10 cellular contexts compared by ENCODE assay signal in the genomic region with DNA sequence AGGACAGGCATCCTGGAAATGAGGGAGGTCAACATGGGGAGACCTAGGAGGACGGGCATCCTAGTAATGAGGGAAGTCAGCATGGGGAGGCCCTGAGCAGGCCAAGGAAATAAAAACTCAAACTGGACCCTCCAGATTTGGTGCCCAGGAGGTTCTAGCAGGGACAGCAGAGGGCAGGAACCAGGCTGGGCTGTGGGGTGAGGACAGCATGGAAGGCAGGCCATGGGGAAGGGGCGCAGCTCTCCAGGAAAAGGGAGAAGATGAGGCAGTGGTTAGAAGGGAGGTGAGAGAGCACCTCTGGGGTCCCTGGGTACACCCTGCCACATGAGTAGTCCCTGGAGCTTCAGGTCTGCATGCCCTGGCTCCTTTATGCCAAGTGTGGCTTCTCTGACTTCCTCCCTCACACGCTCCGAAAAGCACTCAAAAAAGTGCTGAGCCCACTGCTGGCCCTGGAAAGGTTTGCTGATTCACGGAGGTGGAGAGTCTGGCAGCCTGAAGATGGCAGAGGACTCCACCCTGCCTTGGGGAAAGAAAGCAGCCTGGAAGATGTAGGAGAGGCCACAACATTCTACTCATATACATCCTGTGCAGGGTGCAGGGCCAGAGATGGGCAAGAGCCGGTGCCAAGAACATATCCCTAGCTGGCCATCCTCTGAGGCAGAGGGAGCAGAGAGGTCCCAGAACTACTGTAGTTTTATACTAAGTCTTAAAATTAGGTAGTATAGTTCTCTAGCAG.
A peak's percentile ranks its signal among the peaks of the same experiment; 100 is the strongest.
DNase-seq lines count a peak whose midpoint lies in the region; ATAC-seq, FAIRE-seq and TF ChIP-seq lines count a peak whose summit lies in the region.
"Had no signal": no experiment of that assay in that cellular context is flagged by ENCODE, and none has a peak within 500 bp of the region (broad histone marks: within the 10 kb centered on the region; RNA-seq: fewer than 3 reads in every experiment).

No MANE protein-coding gene starts in this region.

- POLR2A ChIA-PET in GM10248 (lab: Yijun Ruan, JAX), result no interaction called here

- peak overlapping the region; percentile 36 for H2AFZ ChIP-seq in smooth muscle cell (ENCODE audit: low read depth)

- 44 to 53% methylated on average over 3 to 6 of the region's 6 CpGs for WGBS in body of pancreas, 2 donors
- WGBS in heart left ventricle, 4 donors, result 64 to 74% (median 72%) methylated on average over 6 of the region's 6 CpGs
- WGBS in smooth muscle cell (ENCODE audit: low lambda C conversion rate), result 85% methylated on average over 6 of the region's 6 CpGs

- CTCF ChIA-PET in GM10248 (lab: Yijun Ruan, JAX), result interaction anchor here (1.0 to 1.3 kb wide), 2 partner anchors 106 to 198 kb away, joined by 3 read pairs; no protein-coding TSS in a partner anchor

- no peaks in the 10 kb centered on the region for H3K27me3 ChIP-seq in body of pancreas
- H3K27me3 ChIP-seq in heart left ventricle, result no peaks in the 10 kb centered on the region
- no peaks in the 10 kb centered on the region for H3K27me3 ChIP-seq in smooth muscle cell (ENCODE audit: low read depth)
- H3K27me3 ChIP-seq: ovary had no signal

- DNase-seq in H54 (ENCODE audit: insufficient read length, low spot score) (no peak), body of pancreas (peak; percentile 48 to 66 (median 56)), heart left ventricle (no peak), smooth muscle cell (lab: John Stamatoyannopoulos, UW; ENCODE audit: unreplicated experiment) (no peak), GM10248 (ENCODE audit: extremely low spot score) (no peak), NCI-H748 (lab: John Stamatoyannopoulos, UW; ENCODE audit: unreplicated experiment) (no peak), cortex of kidney (lab: John Stamatoyannopoulos, UW) (no peak)
- no peak for DNase-seq in stimulated activated CD4-positive, alpha-beta T cell treated with anti-CD3 and anti-CD28 coated beads, Interleukin-2, amount 100 ng/mL, for 48 hours
- DNase-seq: NCI-H526 had no signal

- no peak overlapping the region for H3K9ac ChIP-seq in smooth muscle cell (ENCODE audit: low read depth)

- no peak overlapping the region for H3K4me2 ChIP-seq in smooth muscle cell

- no peaks in the 10 kb centered on the region for H4K20me1 ChIP-seq in smooth muscle cell (ENCODE audit: low read depth)

- TF ChIP-seq POLR2A in H54 (IDR thresholded peaks at IDR 0.05; ENCODE audit: low read depth, low read length) (0 out of 2 replicates have a peak, but pooled peaks have one; percentile 2), body of pancreas (IDR thresholded peaks at IDR 0.05) (no peak), heart left ventricle (IDR thresholded peaks at IDR 0.05) (no peak)

- intact Hi-C loops in body of pancreas (cut with DNase I) (no loop called here), heart left ventricle (cut with DNase I) (no loop called here)

- FAIRE-seq in H54 (lab: Jason Lieb, UNC), result no peak

- H3K36me3 ChIP-seq in body of pancreas (replicated peaks in 1 of 2; ENCODE audit: insufficient read depth in 1 of 2, low read depth in 2 of 2) (no peaks in the 10 kb centered on the region), heart left ventricle (no peaks in the 10 kb centered on the region), smooth muscle cell (ENCODE audit: low read depth) (no peaks in the 10 kb centered on the region)
- H3K36me3 ChIP-seq: ovary had no signal

- no peak overlapping the region for H3K4me3 ChIP-seq in body of pancreas
- H3K4me3 ChIP-seq in heart left ventricle, result no peak overlapping the region
- no peak overlapping the region for H3K4me3 ChIP-seq in smooth muscle cell
- H3K4me3 ChIP-seq: ovary had no signal

- H3F3A ChIP-seq in smooth muscle cell (ENCODE audit: low read depth), result no peaks in the 10 kb centered on the region

- H3K9me3 ChIP-seq in body of pancreas (no peaks in the 10 kb centered on the region), heart left ventricle (peaks cover 0 to 10% (median 0%) of the 10 kb centered on the region in 12 donors), smooth muscle cell (replicated peaks; ENCODE audit: low read depth) (no peaks in the 10 kb centered on the region)
- H3K9me3 ChIP-seq: ovary had no signal

- TF ChIP-seq CTCF in body of pancreas (IDR thresholded peaks at IDR 0.05) (peak in 1 of 7 experiments; percentile 24), heart left ventricle (IDR thresholded peaks at IDR 0.05) (no peak), smooth muscle cell (IDR thresholded peaks at IDR 0.05; ENCODE audit: borderline replicate concordance, insufficient read depth, poor library complexity, severe bottlenecking) (no peak), GM10248 (IDR thresholded peaks at IDR 0.05; ENCODE audit: control extremely low read depth, extremely low read depth, low read depth, missing control alignments) (no peak)

- peaks cover 53% of the 10 kb centered on the region for H3K4me1 ChIP-seq in body of pancreas
- peaks cover 0 to 27% (median 17%) of the 10 kb centered on the region in 12 donors for H3K4me1 ChIP-seq in heart left ventricle
- H3K4me1 ChIP-seq in smooth muscle cell (ENCODE audit: low read depth), result no peaks in the 10 kb centered on the region

- H3K27ac ChIP-seq in body of pancreas, result peak overlapping the region; percentile 86 to 94 (median 89)
- H3K27ac ChIP-seq in heart left ventricle, result peak overlapping the region in 11 of 12 donors; percentile 41 to 84 (median 74)
- H3K27ac ChIP-seq in smooth muscle cell (ENCODE audit: low read depth), result no peak overlapping the region
- H3K27ac ChIP-seq: ovary had no signal

- H3K79me2 ChIP-seq in smooth muscle cell (ENCODE audit: low read depth), result no peaks in the 10 kb centered on the region

- ATAC-seq in body of pancreas, result peak; percentile 45
- peak; percentile 34 to 69 (median 54) for ATAC-seq in heart left ventricle

Comparison
In these comparisons a context has a peak if more than half of its experiments do, and no peak if none do; other contexts are left out.
1. DNase-seq: peak in body of pancreas (4 of 4); none in H54 (single experiment), heart left ventricle (0 of 5), smooth muscle cell (single experiment), GM10248 (single experiment), stimulated activated CD4-positive, alpha-beta T cell treated with anti-CD3 and anti-CD28 coated beads, Interleukin-2, amount 100 ng/mL, for 48 hours (0 of 2), NCI-H748 (single experiment) and cortex of kidney (single experiment).